Comparison of ENCODE assay signal across 8 cellular contexts in the genomic region with DNA sequence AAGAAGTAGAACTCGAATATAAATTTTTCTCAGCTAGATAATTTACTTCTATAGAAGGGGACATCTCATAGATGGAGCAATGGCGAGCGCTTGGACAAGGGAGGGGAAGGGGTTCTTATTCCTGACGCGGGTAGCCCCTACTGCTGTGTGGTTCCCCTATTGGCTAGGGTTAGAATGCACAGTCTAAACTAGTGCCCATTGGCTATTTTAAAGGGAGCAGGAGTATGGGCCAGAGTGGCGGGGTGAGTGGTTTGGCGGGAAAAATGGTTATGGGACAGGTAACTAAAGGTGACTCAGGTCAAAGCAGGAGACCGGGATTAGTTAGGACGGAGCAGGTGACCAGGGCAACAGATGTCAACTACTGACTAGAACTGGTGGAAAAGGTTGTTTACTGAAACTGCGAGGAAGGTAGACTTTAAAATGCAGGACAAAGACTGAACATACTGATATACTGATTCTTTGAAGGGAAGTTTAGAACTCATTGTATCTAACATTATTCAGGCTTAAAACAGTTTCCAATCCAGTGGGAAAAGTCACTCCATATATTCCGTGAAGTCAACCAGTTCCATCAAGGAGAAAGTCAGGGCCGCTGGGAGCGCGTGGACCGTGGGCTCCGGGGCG. TPM values are rescaled to one million over a fixed set of nuclear protein-coding genes. Genes with fewer than 3 reads are reported as not detected.
DNase-seq lines count a peak whose midpoint lies in the region; ATAC-seq, FAIRE-seq and TF ChIP-seq lines count a peak whose summit lies in the region.

No MANE protein-coding gene starts in this region.

- ATAC-seq in HG03354 (IDR thresholded peaks at IDR 0.05; ENCODE audit: poor library complexity, severe bottlenecking, unreplicated experiment), result no peak

- intact Hi-C loops in dorsolateral prefrontal cortex (cut with DNase I), result loop anchor here (1.0 to 5.0 kb wide), 3 partner anchors 61 to 104 kb away; a partner anchor contains a TSS

- peak overlapping the region in 58 of 59 donors; percentile 74 to 96 (median 90) for H3K27ac ChIP-seq in dorsolateral prefrontal cortex

- H3K36me3 ChIP-seq in H7 (replicated peaks; ENCODE audit: control insufficient read depth, insufficient read depth, low read length), result no peaks in the 10 kb centered on the region; the same call in 1 of the 2 replicates
- no peaks in the 10 kb centered on the region for H3K36me3 ChIP-seq in mucosa of stomach (ENCODE audit: control insufficient read depth, insufficient read depth, low read length)

- FAIRE-seq in RCC 7860 (lab: Jason Lieb, UNC), result no peak

- peaks cover 4% of the 10 kb centered on the region for H3K4me1 ChIP-seq in mucosa of stomach (ENCODE audit: control insufficient read depth, insufficient read depth, low read length)

- H3K9ac ChIP-seq in mucosa of stomach (ENCODE audit: low read length), result peak overlapping the region; percentile 84

- TF ChIP-seq CTCF in dorsolateral prefrontal cortex (IDR thresholded peaks at IDR 0.05 in 54 of 56, conservative IDR thresholded peaks at IDR 0.05 in 2 of 56; ENCODE audit: low read depth in 1 of 56, partially characterized antibody in 56 of 56), result no peak

- peak; percentile 4 to 18 for DNase-seq in AML-193 (lab: John Stamatoyannopoulos, UW)
- peak; percentile 63 for DNase-seq in H7
- DNase-seq in RCC 7860 (ENCODE audit: low spot score), result peak; percentile 17
- DNase-seq in dorsolateral prefrontal cortex, result no peak
- DNase-seq in epidermal melanocyte (ENCODE audit: insufficient read length, low spot score), result no peak
- DNase-seq in NCI-H345 treated with DMSO at 0.1 percent for 48 hours (lab: John Stamatoyannopoulos, UW; ENCODE audit: unreplicated experiment), result no peak

- H3K4me3 ChIP-seq in H7 (ENCODE audit: insufficient read depth, low read depth, low read length) (peak overlapping the region; percentile 91), dorsolateral prefrontal cortex (peak overlapping the region; percentile 72 to 99 (median 92)), mucosa of stomach (ENCODE audit: low read length) (peak overlapping the region; percentile 67)

- no peaks in the 10 kb centered on the region for H3K9me3 ChIP-seq in mucosa of stomach (ENCODE audit: control insufficient read depth, low read length)

- no peaks in the 10 kb centered on the region for H3K27me3 ChIP-seq in H7 (ENCODE audit: control insufficient read depth, insufficient read depth, low read length)
- no peaks in the 10 kb centered on the region for H3K27me3 ChIP-seq in dorsolateral prefrontal cortex
- no peaks in the 10 kb centered on the region for H3K27me3 ChIP-seq in mucosa of stomach (ENCODE audit: control insufficient read depth, insufficient read depth, low read length)

RNA-seq across cellular contexts. Expression of a gene that starts 0.9 kb away (rescaled TPM):
- total RNA-seq in H7 (2014; rRNA removed; shearing (Covaris generic)), result 105 and 113 TPM in 2 replicates
- total RNA-seq in dorsolateral prefrontal cortex, result 10 to 100 TPM; 12.3 to 33.0 (median 20.2) TPM

RNA-seq across cellular contexts. Expression of a gene that starts 29.4 kb away (rescaled TPM):
- total RNA-seq in H7 (2014; rRNA removed; shearing (Covaris generic)), result 13.6 and 14.3 TPM in 2 replicates
- total RNA-seq in dorsolateral prefrontal cortex, result 10 to 100 TPM; 14.3 to 63.6 (median 37.6) TPM

RNA-seq across cellular contexts. Expression of a gene that starts 39.5 kb away (rescaled TPM):
- total RNA-seq in H7 (2014; rRNA removed; shearing (Covaris generic)), result 43.5 and 44.1 TPM in 2 replicates
- total RNA-seq in dorsolateral prefrontal cortex, result 10 to 100 TPM in 118 of 120 experiments, 1 to 10 TPM in 2; 9.5 to 47.1 (median 24.6) TPM

Comparison
In these comparisons a context has a peak if more than half of its experiments do, and no peak if none do; other contexts are left out.
1. DNase-seq: peak in AML-193 (2 of 2), H7 (single experiment) and RCC 7860 (single experiment); none in dorsolateral prefrontal cortex (0 of 10), epidermal melanocyte (single experiment) and NCI-H345 treated with DMSO at 0.1 percent for 48 hours (single experiment).
2. Peak in every context shown above with its lines, with median percentiles within 50 percentile points of each other: H3K4me3 ChIP-seq.